Comparison of ENCODE assay signal across 14 cellular contexts in the genomic region with DNA sequence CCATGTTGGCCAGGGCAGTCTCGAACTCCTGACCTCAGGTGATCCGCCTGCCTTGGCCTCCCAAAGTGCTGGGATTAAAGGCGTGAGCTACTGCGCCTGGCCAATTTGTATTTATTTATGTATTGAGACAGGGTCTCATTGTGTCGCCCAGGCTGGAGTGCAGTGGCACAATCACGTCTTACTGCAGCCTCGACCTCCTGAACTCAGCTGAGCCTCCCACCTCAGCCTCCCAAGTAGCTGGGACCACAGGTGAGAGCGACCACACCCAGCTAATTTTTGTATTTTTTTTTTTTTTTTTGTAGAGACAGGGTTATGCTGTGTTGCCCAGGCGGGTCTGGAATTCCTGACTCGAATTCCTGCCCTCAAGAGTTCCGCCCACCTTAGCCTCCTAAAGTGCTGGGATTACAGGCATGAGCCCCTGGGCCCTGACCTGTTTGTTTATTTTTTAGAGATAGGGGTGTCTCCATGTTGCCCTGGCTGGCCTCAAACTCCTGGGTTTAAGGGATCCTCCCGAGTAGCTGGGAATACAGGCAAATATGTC. TPM values are rescaled to one million over a fixed set of nuclear protein-coding genes. Genes with fewer than 3 reads are reported as not detected.
DNase-seq lines count a peak whose midpoint lies in the region; ATAC-seq and TF ChIP-seq lines count a peak whose summit lies in the region.
"Not testable (repeated sequence)": the region's sequence is repeated elsewhere in the genome, so short reads cannot be mapped to it uniquely, and the experiment has no call there.
"Had no signal": no experiment of that assay in that cellular context is flagged by ENCODE, and none has a peak within 500 bp of the region (broad histone marks: within the 10 kb centered on the region; RNA-seq: fewer than 3 reads in every experiment).

No MANE protein-coding gene starts in this region.

- H3K27me3 Mint-ChIP-seq in nephron (ENCODE audit: low read depth) = not testable (repeated sequence)

- peaks cover 34% of the 10 kb centered on the region for H3F3A ChIP-seq in GM23248 (ENCODE audit: insufficient read depth)
- peaks cover 10% of the 10 kb centered on the region for H3F3A ChIP-seq in PC-3 (ENCODE audit: low read length, unreplicated experiment)
- H3F3A ChIP-seq in smooth muscle cell (ENCODE audit: low read depth) = peaks cover 53% of the 10 kb centered on the region

- WGBS in GM23248 (ENCODE audit: low coverage in 1 of 2, low lambda C conversion rate in 2 of 2, missing lambda C conversion rate in 2 of 2), 2 experiments = 54 to 61% methylated on average over 12 of the region's 12 CpGs
- WGBS in esophagus muscularis mucosa = 88% methylated on average over 12 of the region's 12 CpGs
- WGBS in smooth muscle cell (ENCODE audit: low lambda C conversion rate) = 69% methylated on average over 12 of the region's 12 CpGs

- not testable (repeated sequence) for TF ChIP-seq EP300 in esophagus muscularis mucosa (IDR thresholded peaks at IDR 0.05)

- H3K79me2 ChIP-seq in GM23248 (ENCODE audit: insufficient read depth); smooth muscle cell (ENCODE audit: low read depth): not testable (repeated sequence)
- H3K79me2 ChIP-seq in PC-3 (ENCODE audit: low read length) = peaks cover 23% of the 10 kb centered on the region

- not testable (repeated sequence) for H3K27me3 ChIP-seq in GM23248 (replicated peaks; ENCODE audit: insufficient read depth); PC-3 (ENCODE audit: low read length); ascending aorta; esophagus muscularis mucosa; smooth muscle cell (ENCODE audit: low read depth); vagina

- CTCF ChIA-PET in PC-3 (lab: Charles Lee) = interaction anchor here (0.5 to 1.7 kb wide), 2 partner anchors 10 to 68 kb away, joined by 6 to 14 read pairs; no protein-coding TSS in a partner anchor

- not testable (repeated sequence) for H3K4me3 ChIP-seq in GM23248; PC-3 (ENCODE audit: low read length); ascending aorta; esophagus muscularis mucosa; smooth muscle cell; vagina

- not testable (repeated sequence) for H2AFZ ChIP-seq in GM23248; PC-3 (ENCODE audit: low read length); smooth muscle cell (ENCODE audit: low read depth)

- not testable (repeated sequence) for TF ChIP-seq POLR2A in esophagus muscularis mucosa (IDR thresholded peaks at IDR 0.05; ENCODE audit: low read depth); vagina (IDR thresholded peaks at IDR 0.05)

- not testable (repeated sequence) for H3K9me2 ChIP-seq in GM23248 (ENCODE audit: insufficient read depth); PC-3 (replicated peaks; ENCODE audit: low read length)

- ATAC-seq in PC-3 = not testable (repeated sequence)

- in situ Hi-C loops in GM23248 (cut with MboI) = not testable (repeated sequence)

- H3K4me1 Mint-ChIP-seq in nephron = peaks cover 29% of the 10 kb centered on the region

- H3K27ac ChIP-seq in GM23248 (peak overlapping the region; percentile 100), PC-3 (ENCODE audit: low read length) (peak overlapping the region; percentile 97), ascending aorta (peak overlapping the region; percentile 99 to 100), esophagus muscularis mucosa (replicated peaks in 1 of 4) (peak overlapping the region; percentile 99 to 100 (median 100)), smooth muscle cell (ENCODE audit: low read depth) (peak overlapping the region; percentile 100), vagina (peak overlapping the region; percentile 100)

- H3K36me3 Mint-ChIP-seq in nephron (ENCODE audit: low read depth) = not testable (repeated sequence)

- H3K9me3 ChIP-seq in GM23248 (ENCODE audit: low read depth); PC-3 (ENCODE audit: low read length); ascending aorta; esophagus muscularis mucosa; smooth muscle cell (replicated peaks; ENCODE audit: low read depth); vagina: not testable (repeated sequence)

- DNase-seq in GM23248; ascending aorta (ENCODE audit: low spot score in 2 of 2); esophagus muscularis mucosa (ENCODE audit: extremely low spot score); smooth muscle cell (lab: John Stamatoyannopoulos, UW; ENCODE audit: unreplicated experiment); vagina (ENCODE audit: extremely low spot score in 2 of 2): not testable (repeated sequence)
- peak; percentile 53 for DNase-seq in PC-3
- peak; percentile 51 for DNase-seq in kidney tubule cell (ENCODE audit: low spot score)

- not testable (repeated sequence) for H4K20me1 ChIP-seq in GM23248 (ENCODE audit: insufficient read depth); PC-3 (ENCODE audit: low read length); smooth muscle cell (ENCODE audit: low read depth)

- not testable (repeated sequence) for BruUV-seq in PC-3 (replicated peaks; lab: Mats Ljungman, UMichigan)

- H3K9me3 Mint-ChIP-seq in nephron = not testable (repeated sequence)

- peaks cover 41% of the 10 kb centered on the region for H3K4me1 ChIP-seq in GM23248 (ENCODE audit: insufficient read depth)
- peaks cover 63% of the 10 kb centered on the region for H3K4me1 ChIP-seq in PC-3 (ENCODE audit: insufficient read depth, low read length)
- peaks cover 9 to 49% of the 10 kb centered on the region in 2 donors for H3K4me1 ChIP-seq in ascending aorta
- peaks cover 52 to 67% (median 62%) of the 10 kb centered on the region in 4 donors for H3K4me1 ChIP-seq in esophagus muscularis mucosa
- H3K4me1 ChIP-seq in smooth muscle cell (ENCODE audit: low read depth) = peaks cover 27% of the 10 kb centered on the region
- H3K4me1 ChIP-seq in vagina = peaks cover 52% of the 10 kb centered on the region

- intact Hi-C loops in PC-3 (cut with micrococcal nuclease); ascending aorta (cut with DNase I); esophagus muscularis mucosa (cut with DNase I); vagina (cut with DNase I): not testable (repeated sequence)

- POLR2A ChIA-PET in PC-3 (lab: Charles Lee; ENCODE audit: unreplicated experiment) = interaction anchor here (0.6 kb wide), 3 partner anchors 15 to 1800 kb away, joined by 3 to 11 read pairs (median 4); no protein-coding TSS in a partner anchor

- H3K27ac Mint-ChIP-seq in nephron = peak overlapping the region in 2 of 3 experiments; percentile 10 to 96

- H3K9ac ChIP-seq in GM23248 (peak overlapping the region; percentile 97), PC-3 (ENCODE audit: low read length) (peak overlapping the region; percentile 92), smooth muscle cell (ENCODE audit: low read depth) (peak overlapping the region; percentile 100)

- not testable (repeated sequence) for TF ChIP-seq CTCF in PC-3 (conservative IDR thresholded peaks at IDR 0.05; ENCODE audit: low read depth, low read length); ascending aorta (IDR thresholded peaks at IDR 0.05); esophagus muscularis mucosa (IDR thresholded peaks at IDR 0.05); nephron (IDR thresholded peaks at IDR 0.05; ENCODE audit: unreplicated experiment in 3 of 3); smooth muscle cell (IDR thresholded peaks at IDR 0.05; ENCODE audit: borderline replicate concordance, insufficient read depth, poor library complexity, severe bottlenecking); vagina (IDR thresholded peaks at IDR 0.05)

- not testable (repeated sequence) for H3K36me3 ChIP-seq in GM23248 (ENCODE audit: low read depth); PC-3 (ENCODE audit: low read depth, low read length); ascending aorta; esophagus muscularis mucosa; smooth muscle cell (ENCODE audit: low read depth); vagina

- H3K4me2 ChIP-seq in GM23248 (ENCODE audit: unreplicated experiment) (peak overlapping the region; percentile 74), PC-3 (ENCODE audit: low read length) (peak overlapping the region; percentile 26), smooth muscle cell (peak overlapping the region; percentile 73)

- not testable (repeated sequence) for H3K4me3 Mint-ChIP-seq in nephron

RNA-seq across cellular contexts. Expression of a gene that starts 24.7 kb away (rescaled TPM):
- not detected in 2 replicates for total RNA-seq in GM23248 (2014; rRNA removed; shearing (Covaris generic))
- polyA plus RNA-seq in GM23248 (2016; fragmentation: Nextera tagmentation; extraction: Ambion mirVana) = 2.7 TPM in 2 replicates
- total RNA-seq in PC-3 (2014; rRNA removed) = 1.7 TPM in 1 of 2 replicates, not detected in the other
- total RNA-seq in ascending aorta = not detected
- total RNA-seq in esophagus muscularis mucosa = not detected
- not detected in 2 replicates for total RNA-seq in smooth muscle cell
- polyA plus RNA-seq in smooth muscle cell = 2.7 and 2.8 TPM in 2 replicates
- not detected for total RNA-seq in vagina
- total RNA-seq: CD4-positive, CD25-positive, alpha-beta regulatory T cell; H7; HT1080; mesenteric fat pad; right lobe of liver; SK-MEL-5 had no signal
- polyA plus RNA-seq: CD4-positive, CD25-positive, alpha-beta regulatory T cell had no signal

RNA-seq across cellular contexts. Expression of a gene that starts 53.7 kb away (rescaled TPM):
- 0.11 TPM in 1 of 2 replicates, not detected in the other for total RNA-seq in GM23248 (2014; rRNA removed; shearing (Covaris generic))
- polyA plus RNA-seq in GM23248 (2016; fragmentation: Nextera tagmentation; extraction: Ambion mirVana) = 0.63 and 2.1 TPM in 2 replicates
- 5.4 and 6.0 TPM in 2 replicates for total RNA-seq in PC-3 (2014; rRNA removed)
- total RNA-seq in ascending aorta = not detected
- 1 to 10 TPM in 1 of 4 donors, under 1 TPM in 3; 0.42 to 1.1 (median 0.78) TPM for total RNA-seq in esophagus muscularis mucosa
- total RNA-seq in smooth muscle cell = 0.72 and 1.2 TPM in 2 replicates
- polyA plus RNA-seq in smooth muscle cell = 2.2 and 3.3 TPM in 2 replicates
- 12.0 TPM for total RNA-seq in vagina

RNA-seq across cellular contexts. Expression of a gene that starts 53.8 kb away (rescaled TPM):
- 20.6 and 22.8 TPM in 2 replicates for total RNA-seq in GM23248 (2014; rRNA removed; shearing (Covaris generic))
- polyA plus RNA-seq in GM23248 (2016; fragmentation: Nextera tagmentation; extraction: Ambion mirVana) (15.8 and 16.9 TPM in 2 replicates), smooth muscle cell (26.3 and 28.0 TPM in 2 replicates)
- total RNA-seq in PC-3 (2014; rRNA removed) (67.7 and 102 TPM in 2 replicates), ascending aorta (128 TPM), esophagus muscularis mucosa (10 to 100 TPM; 22.9 to 42.8 (median 33.6) TPM), smooth muscle cell (8.0 and 9.5 TPM in 2 replicates), vagina (44.4 TPM)

RNA-seq across cellular contexts. Expression of a gene that starts 57.0 kb away (rescaled TPM):
- total RNA-seq in GM23248 (2014; rRNA removed; shearing (Covaris generic)) = 2.9 and 3.0 TPM in 2 replicates
- 0.35 and 0.81 TPM in 2 replicates for polyA plus RNA-seq in GM23248 (2016; fragmentation: Nextera tagmentation; extraction: Ambion mirVana)
- 8.0 and 11.4 TPM in 2 replicates for total RNA-seq in PC-3 (2014; rRNA removed)
- total RNA-seq in ascending aorta = 23.2 TPM
- 10 to 100 TPM in 1 of 4 donors, 1 to 10 TPM in 3; 5.3 to 11.6 (median 7.8) TPM for total RNA-seq in esophagus muscularis mucosa
- total RNA-seq in smooth muscle cell = 3.0 and 4.7 TPM in 2 replicates
- 5.8 and 8.2 TPM in 2 replicates for polyA plus RNA-seq in smooth muscle cell
- 13.0 TPM for total RNA-seq in vagina
